ENCODE assay signal across 8 cellular contexts in the genomic region with DNA sequence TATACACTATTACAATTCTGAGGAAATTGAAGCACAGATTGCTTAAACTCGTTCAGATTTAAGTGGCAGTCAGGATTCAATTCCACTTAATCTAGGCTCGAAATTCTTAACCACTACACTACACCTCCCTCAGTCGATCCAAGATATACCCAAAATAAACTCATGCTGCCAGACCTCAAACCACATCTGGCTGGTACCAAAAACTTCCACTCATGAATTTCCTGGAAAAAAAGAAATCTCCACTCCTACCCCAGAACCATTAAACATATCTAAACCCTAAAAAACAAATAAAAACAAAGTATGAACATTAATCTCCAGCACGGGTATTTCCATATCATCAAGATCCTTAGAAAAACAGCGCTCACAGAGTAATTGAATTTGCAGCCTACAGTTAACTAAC.
DNase-seq lines count a peak whose midpoint lies in the region; TF ChIP-seq lines count a peak whose summit lies in the region.

No MANE protein-coding gene starts in this region.

- H3K27me3 ChIP-seq in stomach smooth muscle (ENCODE audit: control insufficient read depth in 1 of 2, insufficient read depth in 2 of 2, low read length in 2 of 2): no peaks in the 10 kb centered on the region

- DNase-seq in NCI-H82 (lab: John Stamatoyannopoulos, UW) (peak; percentile 36), NCI-H82 treated with DMSO at 0.1 percent for 48 hours (lab: John Stamatoyannopoulos, UW; ENCODE audit: unreplicated experiment) (no peak), hepatic stellate cell (ENCODE audit: low spot score) (peak; percentile 15), T1000 (lab: John Stamatoyannopoulos, UW) (no peak), retina (no peak)
- DNase-seq in stimulated activated CD8-positive, alpha-beta memory T cell treated with anti-CD3 and anti-CD28 coated beads, Interleukin-4, amount 100 ng/mL, for 48 hours: no peak

- H3K4me3 ChIP-seq in stomach smooth muscle (ENCODE audit: low read length in 2 of 2): peak overlapping the region; percentile 92 to 94

- no peak for TF ChIP-seq CTCF in VCaP (conservative IDR thresholded peaks at IDR 0.05)

- no peaks in the 10 kb centered on the region for H3K36me3 ChIP-seq in stomach smooth muscle (ENCODE audit: control insufficient read depth in 2 of 2, insufficient read depth in 2 of 2, low read length in 2 of 2)

- H3K4me1 ChIP-seq in stomach smooth muscle (ENCODE audit: control insufficient read depth, insufficient read depth, low read length): peaks cover 10% of the 10 kb centered on the region

- H3K27ac ChIP-seq in VCaP: peak overlapping the region; percentile 94
- H3K27ac ChIP-seq in stomach smooth muscle (ENCODE audit: low read length): no peak overlapping the region

- H3K9ac ChIP-seq in stomach smooth muscle (ENCODE audit: low read length in 2 of 2): peak overlapping the region; percentile 79 to 90

- no peaks in the 10 kb centered on the region for H3K9me3 ChIP-seq in stomach smooth muscle (ENCODE audit: control insufficient read depth in 2 of 2, low read length in 2 of 2)

Comparison
In these comparisons a context has a peak if more than half of its experiments do, and no peak if none do; other contexts are left out.
1. DNase-seq: peak in NCI-H82 (single experiment) and hepatic stellate cell (single experiment); none in NCI-H82 treated with DMSO at 0.1 percent for 48 hours (single experiment), stimulated activated CD8-positive, alpha-beta memory T cell treated with anti-CD3 and anti-CD28 coated beads, Interleukin-4, amount 100 ng/mL, for 48 hours (single experiment), T1000 (single experiment) and retina (single experiment).